In genomic region chr7:128616799-128617198, GRCh38 we compare ENCODE assay signal across 1 cellular context. TPM values are rescaled to one million over a fixed set of nuclear protein-coding genes. Genes with fewer than 3 reads are reported as not detected.
"Had no signal": no experiment of that assay in that cellular context is flagged by ENCODE, and none has a peak within 500 bp of the region (broad histone marks: within the 10 kb centered on the region; RNA-seq: fewer than 3 reads in every experiment).

No MANE protein-coding gene starts in this region.

RNA-seq across cellular contexts. Expression of gene GARIN1A, which starts 55.3 kb away (rescaled TPM):
- total RNA-seq: HepG2 had no signal
